8 cellular contexts compared by ENCODE assay signal in the genomic region with DNA sequence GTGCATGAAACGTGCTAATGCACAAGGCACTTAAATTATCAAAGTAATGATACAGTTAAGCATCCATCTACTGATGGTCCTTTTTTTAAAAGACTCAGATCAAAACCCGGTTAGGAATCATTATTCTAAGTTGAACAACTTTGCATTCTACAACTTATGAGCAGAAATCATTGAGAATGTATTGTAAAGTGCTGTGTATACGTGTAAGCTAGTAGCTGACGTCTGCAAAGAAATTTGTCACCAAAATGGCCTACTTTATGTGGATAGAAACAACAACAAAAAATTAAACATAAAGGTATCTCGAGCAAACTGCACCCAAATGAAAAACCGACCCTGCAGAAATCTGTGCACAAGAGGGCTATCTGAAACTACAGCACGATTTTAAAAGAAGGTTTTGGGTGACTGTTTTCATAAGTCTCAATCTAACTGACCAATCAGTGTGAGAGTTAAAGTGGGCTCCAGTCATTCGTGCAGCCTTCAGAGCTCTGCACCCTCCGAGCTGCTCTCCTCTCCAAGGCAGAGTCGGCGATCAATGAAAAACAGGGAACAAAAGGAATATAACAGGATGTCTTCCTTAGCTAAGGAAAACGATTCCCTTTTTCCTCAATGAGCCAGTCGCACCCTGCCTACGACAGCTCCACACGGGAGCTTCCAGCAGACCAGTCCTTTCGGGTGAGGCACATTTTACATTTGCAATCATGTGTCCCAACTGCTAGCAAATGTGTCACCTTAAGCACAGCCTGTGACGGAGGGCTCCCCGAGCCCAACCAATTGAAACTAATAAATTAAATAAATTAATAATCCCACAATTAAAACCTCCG.
DNase-seq lines count a peak whose midpoint lies in the region; ATAC-seq and TF ChIP-seq lines count a peak whose summit lies in the region.

No MANE protein-coding gene starts in this region.

- DNase-seq in GM12865 (ENCODE audit: low read depth), result peak; percentile 66
- DNase-seq in SK-N-SH, result peak; percentile 66
- no peak for DNase-seq in spleen

- H2AFZ ChIP-seq in ACC112 (ENCODE audit: low read length, unreplicated experiment) (peak overlapping the region; percentile 61), SK-N-SH (ENCODE audit: low read depth) (peak overlapping the region; percentile 79)

- H4K20me1 ChIP-seq in SK-N-SH (ENCODE audit: insufficient read depth), result no peaks in the 10 kb centered on the region

- no peaks in the 10 kb centered on the region for H3K9me2 ChIP-seq in SK-N-SH

- peak; percentile 5; the same call in 1 of the 2 replicates for TF ChIP-seq RAD21 in SK-N-SH (IDR thresholded peaks at IDR 0.05; ENCODE audit: low read length)

- no peaks in the 10 kb centered on the region for H3F3A ChIP-seq in SK-N-SH (replicated peaks; ENCODE audit: insufficient read depth)

- WGBS in SK-N-SH (ENCODE audit: low lambda C conversion rate), result 5% methylated on average over 19 of the region's 19 CpGs
- WGBS in spleen, 5 donors, result 2 to 3% (median 2%) methylated on average over 19 of the region's 19 CpGs

- H3K36me3 ChIP-seq in ACC112 (ENCODE audit: insufficient read depth, low read length) (no peaks in the 10 kb centered on the region), SK-N-SH (replicated peaks in 1 of 2; ENCODE audit: control insufficient read depth in 1 of 2, insufficient read depth in 2 of 2, low read length in 1 of 2) (no peaks in the 10 kb centered on the region), spleen (peaks cover 0 to under 1% (median 0%) of the 10 kb centered on the region in 6 donors)

- H3K27me3 ChIP-seq in ACC112 (ENCODE audit: insufficient read depth, low read length) (no peaks in the 10 kb centered on the region), SK-N-SH (ENCODE audit: insufficient read depth) (no peaks in the 10 kb centered on the region), layer of hippocampus (ENCODE audit: control insufficient read depth, insufficient read depth, low read length) (no peaks in the 10 kb centered on the region), spleen (replicated peaks in 1 of 7) (no peaks in the 10 kb centered on the region)

- peak overlapping the region; percentile 91 for H3K9ac ChIP-seq in SK-N-SH

- POLR2A ChIA-PET in SK-N-SH (lab: Yijun Ruan, JAX), result no interaction called here

- peak overlapping the region; percentile 86 for H3K4me3 ChIP-seq in ACC112 (ENCODE audit: low read depth, low read length)
- H3K4me3 ChIP-seq in GM12865 (ENCODE audit: low read depth, low read length), result peak overlapping the region; percentile 76
- H3K4me3 ChIP-seq in SK-N-SH (ENCODE audit: low read depth in 2 of 2, low read length in 1 of 2), result peak overlapping the region; percentile 73 to 86
- peak overlapping the region; percentile 48 to 85 (median 66) for H3K4me3 ChIP-seq in spleen

- no peak for TF ChIP-seq CTCF in GM12865 (IDR thresholded peaks at IDR 0.05; ENCODE audit: insufficient read depth, low read depth, low read length, missing control alignments)
- no peak for TF ChIP-seq CTCF in SK-N-SH (IDR thresholded peaks at IDR 0.05)
- no peak for TF ChIP-seq CTCF in spleen (IDR thresholded peaks at IDR 0.05 in 8 of 11, conservative IDR thresholded peaks at IDR 0.05 in 3 of 11)

- CTCF ChIA-PET in SK-N-SH (lab: Yijun Ruan, JAX), result interaction anchor here (1.0 to 1.4 kb wide), 2 partner anchors 295 to 440 kb away, joined by 3 read pairs; no protein-coding TSS in a partner anchor

- H3K79me2 ChIP-seq in ACC112 (ENCODE audit: control insufficient read depth, insufficient read depth, low read length, unreplicated experiment), result peaks cover 39% of the 10 kb centered on the region
- H3K79me2 ChIP-seq in SK-N-SH (ENCODE audit: insufficient read depth), result peaks cover 20% of the 10 kb centered on the region

- intact Hi-C loops in spleen (cut with DNase I; ENCODE audit: low total_unique reads), result no loop called here

- ATAC-seq in HG03432 (IDR thresholded peaks at IDR 0.05; ENCODE audit: unreplicated experiment) (peak; percentile 24), HG02798 (IDR thresholded peaks at IDR 0.05; ENCODE audit: poor library complexity, unreplicated experiment) (no peak)

- H3K9me3 ChIP-seq in SK-N-SH (no peaks in the 10 kb centered on the region), spleen (no peaks in the 10 kb centered on the region)

- H3K4me1 ChIP-seq in ACC112 (ENCODE audit: control insufficient read depth, insufficient read depth, low read length, unreplicated experiment) (peaks cover 29% of the 10 kb centered on the region), SK-N-SH (ENCODE audit: control insufficient read depth in 1 of 2, insufficient read depth in 2 of 2, low read depth in 1 of 2, low read length in 1 of 2) (peaks cover 5 to 17% of the 10 kb centered on the region in 2 experiments; a peak in 2 of 4 replicates), spleen (peaks cover 23 to 87% (median 67%) of the 10 kb centered on the region in 6 donors)

- H3K4me2 ChIP-seq in SK-N-SH, result peak overlapping the region; percentile 79

- TF ChIP-seq EP300 in SK-N-SH (IDR thresholded peaks at IDR 0.05; ENCODE audit: borderline replicate concordance in 1 of 2, low read depth in 1 of 2, low read length in 1 of 2), result no peak

- H3K27ac ChIP-seq in ACC112 (ENCODE audit: low read depth, low read length) (peak overlapping the region; percentile 67), SK-N-SH (ENCODE audit: low read depth in 2 of 2, low read length in 1 of 2) (peak overlapping the region; percentile 80 to 82), cingulate gyrus (ENCODE audit: low read depth, low read length) (peak overlapping the region; percentile 54), layer of hippocampus (ENCODE audit: low read depth, low read length) (peak overlapping the region; percentile 6), spleen (peak overlapping the region; percentile 1 to 93 (median 84))

- peak in 1 of 3 donors; percentile 27 for TF ChIP-seq POLR2A in spleen (IDR thresholded peaks at IDR 0.05)

TF ChIP-seq in SK-N-SH, 30 proteins besides CTCF, POLR2A, EP300 and RAD21:
- TF ChIP-seq MXI1 (IDR thresholded peaks at IDR 0.05; ENCODE audit: low read depth, low read length), result peak; percentile 86
- TF ChIP-seq FOXJ3 (CRISPR knock-in tag; IDR thresholded peaks at IDR 0.05), result no peak

Comparison
In these comparisons a context has a peak if more than half of its experiments do, and no peak if none do; other contexts are left out.
1. H3K27ac ChIP-seq: peak in every context shown above with its lines; median percentile 84 in spleen; 81 in SK-N-SH; 67 in ACC112; 54 in cingulate gyrus; 6 in layer of hippocampus.